ENCODE assay signal across 17 cellular contexts in genomic region chr17:50882851-50883250, GRCh38. TPM values are rescaled to one million over a fixed set of nuclear protein-coding genes. Genes with fewer than 3 reads are reported as not detected.
DNase-seq lines count a peak whose midpoint lies in the region; ATAC-seq and TF ChIP-seq lines count a peak whose summit lies in the region.
"Had no signal": no experiment of that assay in that cellular context is flagged by ENCODE, and none has a peak within 500 bp of the region (broad histone marks: within the 10 kb centered on the region; RNA-seq: fewer than 3 reads in every experiment).

No MANE protein-coding gene starts in this region.

- TF ChIP-seq CTCF in fibroblast of villous mesenchyme (IDR thresholded peaks at IDR 0.05; ENCODE audit: insufficient read depth, low read depth, low read length): no peak
- no peak for TF ChIP-seq CTCF in psoas muscle (IDR thresholded peaks at IDR 0.05)

- H3F3A ChIP-seq in GM23248 (ENCODE audit: insufficient read depth): peaks cover 3% of the 10 kb centered on the region; the same call in 1 of the 2 replicates

- H3K27me3 ChIP-seq in GM23248 (replicated peaks; ENCODE audit: insufficient read depth) (no peaks in the 10 kb centered on the region), skeletal muscle satellite cell (ENCODE audit: control insufficient read depth, insufficient read depth, low read length) (peaks cover 2% of the 10 kb centered on the region), psoas muscle (ENCODE audit: insufficient read depth in 3 of 3, low read length in 2 of 3) (no peaks in the 10 kb centered on the region)
- H3K27me3 ChIP-seq: cardiac muscle cell had no signal

- no peak overlapping the region for H2AFZ ChIP-seq in GM23248

- H3K4me1 ChIP-seq in GM23248 (ENCODE audit: insufficient read depth): peaks cover 6% of the 10 kb centered on the region
- H3K4me1 ChIP-seq in skeletal muscle satellite cell (ENCODE audit: control insufficient read depth, insufficient read depth, low read length): peaks cover 7% of the 10 kb centered on the region
- H3K4me1 ChIP-seq in psoas muscle: no peaks in the 10 kb centered on the region

- H3K4me3 ChIP-seq in GM23248: no peak overlapping the region
- no peak overlapping the region for H3K4me3 ChIP-seq in fibroblast of villous mesenchyme (ENCODE audit: low read depth, low read length)
- no peak overlapping the region for H3K4me3 ChIP-seq in skeletal muscle satellite cell (ENCODE audit: low read length)
- no peak overlapping the region for H3K4me3 ChIP-seq in psoas muscle
- H3K4me3 ChIP-seq: cardiac muscle cell, left ventricle myocardium inferior, SK-N-MC had no signal

- intact Hi-C loops in psoas muscle (cut with DNase I): no loop called here

- no peak for ATAC-seq in psoas muscle
- ATAC-seq: naive thymus-derived CD4-positive, alpha-beta T cell had no signal

- H3K36me3 ChIP-seq in GM23248 (ENCODE audit: low read depth) (no peaks in the 10 kb centered on the region), skeletal muscle satellite cell (ENCODE audit: insufficient read depth, low read length) (no peaks in the 10 kb centered on the region), psoas muscle (ENCODE audit: insufficient read depth in 1 of 2, low read depth in 1 of 2) (no peaks in the 10 kb centered on the region)
- H3K36me3 ChIP-seq: cardiac muscle cell, left ventricle myocardium inferior had no signal

- H3K9me3 ChIP-seq in GM23248 (ENCODE audit: low read depth) (no peaks in the 10 kb centered on the region), skeletal muscle satellite cell (replicated peaks; ENCODE audit: low read length) (peaks cover 6% of the 10 kb centered on the region), psoas muscle (no peaks in the 10 kb centered on the region)

- H3K27ac ChIP-seq in GM23248 (no peak overlapping the region), psoas muscle (no peak overlapping the region)
- H3K27ac ChIP-seq: left ventricle myocardium inferior, SK-N-MC had no signal

- H4K20me1 ChIP-seq in GM23248 (ENCODE audit: insufficient read depth): no peaks in the 10 kb centered on the region

- 80 to 83% methylated on average over 7 of the region's 7 CpGs for WGBS in GM23248 (ENCODE audit: low coverage in 1 of 2, low lambda C conversion rate in 2 of 2, missing lambda C conversion rate in 2 of 2), 2 experiments
- WGBS in psoas muscle, 3 donors: 96 to 98% (median 97%) methylated on average over 7 of the region's 7 CpGs

- H3K9ac ChIP-seq in GM23248: no peak overlapping the region
- H3K9ac ChIP-seq in skeletal muscle satellite cell (ENCODE audit: low read depth, low read length): no peak overlapping the region

- H3K79me2 ChIP-seq in GM23248 (ENCODE audit: insufficient read depth): no peaks in the 10 kb centered on the region

- DNase-seq in GM23248 (peak; percentile 88), amniotic stem cell (lab: John Stamatoyannopoulos, UW) (peak; percentile 53), fibroblast of villous mesenchyme (ENCODE audit: low read depth) (peak; percentile 40), SIG-M5 (lab: John Stamatoyannopoulos, UW) (no peak), NCI-H2107 treated with DMSO at 0.1 percent for 48 hours (lab: John Stamatoyannopoulos, UW; ENCODE audit: unreplicated experiment) (no peak), psoas muscle (no peak)
- DNase-seq: activated gamma-delta T cell; CD4-positive, alpha-beta T cell; hypothalamus; left ventricle myocardium inferior; naive thymus-derived CD4-positive, alpha-beta T cell; NCI-H1417; NCI-H345 had no signal

- no peaks in the 10 kb centered on the region for H3K9me2 ChIP-seq in GM23248 (ENCODE audit: insufficient read depth)

- H3K4me2 ChIP-seq in GM23248 (ENCODE audit: unreplicated experiment) (peak overlapping the region; percentile 64), skeletal muscle satellite cell (ENCODE audit: low read length) (peak overlapping the region; percentile 31)

- in situ Hi-C loops in GM23248 (cut with MboI): no loop called here

RNA-seq across cellular contexts. Expression of gene TOB1, which starts 16.7 kb away (rescaled TPM):
- total RNA-seq in GM23248 (2014; rRNA removed; shearing (Covaris generic)): 6.7 and 8.4 TPM in 2 replicates
- polyA plus RNA-seq in GM23248 (2016; fragmentation: Nextera tagmentation; extraction: Ambion mirVana): 93.8 and 96.4 TPM in 2 replicates
- 13.5 and 18.6 TPM in 2 replicates for total RNA-seq in fibroblast of villous mesenchyme
- total RNA-seq in skeletal muscle satellite cell (2012; rRNA removed): 4.6 and 6.3 TPM in 2 replicates
- 100 to 1,000 TPM in 3 of 4 donors, 10 to 100 TPM in 1; 74.9 to 155 (median 102) TPM for total RNA-seq in psoas muscle
- 10 to 100 TPM; 12.8 to 40.9 (median 21.4) TPM for polyA plus RNA-seq in psoas muscle

RNA-seq across cellular contexts. Expression of gene WFIKKN2, which starts 47.5 kb away (rescaled TPM):
- not detected in 2 replicates for total RNA-seq in GM23248 (2014; rRNA removed; shearing (Covaris generic))
- polyA plus RNA-seq in GM23248 (2016; fragmentation: Nextera tagmentation; extraction: Ambion mirVana) (not detected in 2 replicates), psoas muscle (under 1 TPM; 0.09 to 0.32 (median 0.30) TPM)
- total RNA-seq in fibroblast of villous mesenchyme (under 0.01 TPM in 2 replicates), psoas muscle (1 to 10 TPM in 2 of 4 donors, under 1 TPM in 2; 0.25 to 3.4 (median 1.1) TPM)
- total RNA-seq in skeletal muscle satellite cell (2012; rRNA removed): not detected in 2 replicates
- total RNA-seq: cardiac muscle cell; CD4-positive, alpha-beta T cell; naive thymus-derived CD4-positive, alpha-beta T cell had no signal
- polyA plus RNA-seq: IgD-negative memory B cell; naive thymus-derived CD4-positive, alpha-beta T cell had no signal

Comparison
In these comparisons a context has a peak if more than half of its experiments do, and no peak if none do; other contexts are left out.
1. DNase-seq: peak in GM23248 (single experiment), amniotic stem cell (single experiment) and fibroblast of villous mesenchyme (single experiment); none in SIG-M5 (single experiment), NCI-H2107 treated with DMSO at 0.1 percent for 48 hours (single experiment) and psoas muscle (0 of 2).